In the genomic region with DNA sequence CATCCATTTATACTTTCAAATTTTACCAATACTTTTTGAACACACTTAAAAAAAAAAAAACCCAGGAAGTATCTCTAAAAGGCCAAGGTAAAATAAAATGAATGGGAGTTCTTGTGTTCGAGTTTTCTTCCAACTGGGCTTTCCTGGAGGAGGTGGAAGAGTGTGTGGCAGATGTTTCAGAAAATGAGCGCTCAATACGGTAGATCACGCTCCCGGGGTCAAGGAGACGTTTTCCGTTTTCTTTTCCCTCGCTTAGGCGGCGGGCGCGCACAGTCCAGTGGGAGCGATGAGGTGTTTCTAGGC, we compare ENCODE assay signal across 9 cellular contexts. TPM values are rescaled to one million over a fixed set of nuclear protein-coding genes. Genes with fewer than 3 reads are reported as not detected.
A peak's percentile ranks its signal among the peaks of the same experiment; 100 is the strongest.
DNase-seq lines count a peak whose midpoint lies in the region; ATAC-seq, FAIRE-seq and TF ChIP-seq lines count a peak whose summit lies in the region.
"Had no signal": no experiment of that assay in that cellular context is flagged by ENCODE, and none has a peak within 500 bp of the region (broad histone marks: within the 10 kb centered on the region; RNA-seq: fewer than 3 reads in every experiment).

No MANE protein-coding gene starts in this region.

- peak overlapping the region; percentile 62 for H3K9ac ChIP-seq in GM12878 (ENCODE audit: control insufficient read depth, insufficient read depth, low read length)

- no peaks in the 10 kb centered on the region for H3K9me3 ChIP-seq in heart left ventricle
- H3K9me3 ChIP-seq in GM12878 (replicated peaks; ENCODE audit: control insufficient read depth, insufficient read depth, low read length): no peaks in the 10 kb centered on the region
- H3K9me3 ChIP-seq in mesodermal cell (ENCODE audit: control insufficient read depth, low read length): no peaks in the 10 kb centered on the region
- no peaks in the 10 kb centered on the region for H3K9me3 ChIP-seq in upper lobe of right lung
- H3K9me3 ChIP-seq: adrenal gland had no signal

- H3K27me3 ChIP-seq in heart left ventricle (no peaks in the 10 kb centered on the region), GM12878 (replicated peaks in 1 of 2; ENCODE audit: control insufficient read depth in 2 of 2, insufficient read depth in 2 of 2, low read length in 1 of 2) (no peaks in the 10 kb centered on the region), upper lobe of right lung (no peaks in the 10 kb centered on the region)
- H3K27me3 ChIP-seq: adrenal gland had no signal

- no peaks in the 10 kb centered on the region for H4K20me1 ChIP-seq in GM12878 (ENCODE audit: control insufficient read depth, insufficient read depth)

- H3K79me2 ChIP-seq in GM12878 (ENCODE audit: control insufficient read depth, insufficient read depth, low read length): peaks cover 28% of the 10 kb centered on the region

- BruUV-seq in GM12878 (replicated peaks; lab: Mats Ljungman, UMichigan): no TSS peak

- WGBS in heart left ventricle, 4 donors: 1 to 4% (median 1%) methylated on average over 13 of the region's 13 CpGs
- 2% methylated on average over 13 of the region's 13 CpGs for WGBS in GM12878 (ENCODE audit: insufficient coverage, insufficient replicate concordance, low lambda C conversion rate, missing lambda C conversion rate)
- 10 to 16% methylated on average over 7 to 13 of the region's 13 CpGs for WGBS in mesodermal cell (ENCODE audit: insufficient coverage in 2 of 2), 2 experiments

- SMC1A ChIA-PET in GM12878 (lab: Charles Lee; ENCODE audit: uncharacterized antibody, unreplicated experiment): no interaction called here

- in situ Hi-C loops in GM12878 (cut with MboI): no loop called here

- TF ChIP-seq EP300 in GM12878 (IDR thresholded peaks at IDR 0.05; ENCODE audit: borderline replicate concordance in 1 of 2, control insufficient read depth in 1 of 2, low read depth in 2 of 2, low read length in 2 of 2): no peak

- no peak for TF ChIP-seq RAD21 in GM12878 (IDR thresholded peaks at IDR 0.05; ENCODE audit: insufficient read depth, low read depth, low read length)

- RAD21 ChIA-PET in GM12878 (lab: Charles Lee; ENCODE audit: unreplicated experiment): no interaction called here

- H3K27ac ChIP-seq in heart left ventricle (peak overlapping the region in 11 of 12 donors; percentile 36 to 99 (median 79)), GM12878 (ENCODE audit: control insufficient read depth, insufficient read depth) (peak overlapping the region; percentile 65), mesodermal cell (ENCODE audit: low read depth, low read length, severe bottlenecking) (peak overlapping the region; percentile 90), upper lobe of right lung (peak overlapping the region; percentile 45)

- no peak for DNase-seq in heart left ventricle
- DNase-seq in left cardiac atrium: no peak
- no peak for DNase-seq in GM12878 (ENCODE audit: low read depth, low spot score)
- no peak for DNase-seq in upper lobe of right lung
- DNase-seq in NCI-H2227 treated with DMSO at 0.1 percent for 48 hours (lab: John Stamatoyannopoulos, UW): no peak
- no peak for DNase-seq in SW 1271 (lab: John Stamatoyannopoulos, UW)

- CTCF ChIA-PET in GM12878 (lab: Yijun Ruan, JAX): no interaction called here

- peak overlapping the region; percentile 100 for H2AFZ ChIP-seq in GM12878 (ENCODE audit: control insufficient read depth, low read depth, low read length)

- POLR2A ChIA-PET in GM12878 (lab: Charles Lee): no interaction called here

- FAIRE-seq in GM12878 (lab: Jason Lieb, UNC): no peak

- H3K4me3 ChIP-seq in heart left ventricle (peak overlapping the region in 11 of 12 donors; percentile 30 to 100 (median 88)), GM12878 (peak overlapping the region; percentile 55; the same call in 1 of the 2 replicates), mesodermal cell (ENCODE audit: extremely low read depth, insufficient read depth, low read length, poor library complexity, severe bottlenecking) (peak overlapping the region; percentile 5), upper lobe of right lung (peak overlapping the region; percentile 99)

- H3K4me1 ChIP-seq in heart left ventricle: peaks cover 0 to 38% (median 19%) of the 10 kb centered on the region in 12 donors
- H3K4me1 ChIP-seq in GM12878 (ENCODE audit: control insufficient read depth, insufficient read depth, low read length): peaks cover 4% of the 10 kb centered on the region; the same call in 1 of the 2 replicates
- peaks cover 10% of the 10 kb centered on the region for H3K4me1 ChIP-seq in mesodermal cell (ENCODE audit: control insufficient read depth, insufficient read depth, low read length, poor library complexity, severe bottlenecking)
- H3K4me1 ChIP-seq in upper lobe of right lung: peaks cover 17% of the 10 kb centered on the region

- intact Hi-C loops in heart left ventricle (cut with DNase I) (loop anchor here in 9 of 10 donors (1.0 to 10.0 kb wide), 12 partner anchors 75 to 157 kb away; a partner anchor contains a TSS), left cardiac atrium (cut with DNase I) (loop anchor here (1.0 to 10.0 kb wide), 2 partner anchors 77 to 82 kb away; no protein-coding TSS in a partner anchor), GM12878 (cut with micrococcal nuclease; ENCODE audit: unreplicated experiment) (loop anchor here (1.0 to 10.0 kb wide), 5 partner anchors 82 to 396 kb away; a partner anchor contains a TSS), upper lobe of right lung (cut with DNase I) (no loop called here)

- peak overlapping the region; percentile 97 for H3K4me2 ChIP-seq in GM12878 (ENCODE audit: control insufficient read depth, insufficient read depth)

- H3K36me3 ChIP-seq in heart left ventricle: peaks cover 0 to 13% (median 10%) of the 10 kb centered on the region in 9 donors
- H3K36me3 ChIP-seq in GM12878 (ENCODE audit: control insufficient read depth in 2 of 2, insufficient read depth in 2 of 2, low read length in 1 of 2): no peaks in the 10 kb centered on the region; a peak in 1 of 4 replicates
- peaks cover 9% of the 10 kb centered on the region for H3K36me3 ChIP-seq in mesodermal cell (ENCODE audit: control insufficient read depth, insufficient read depth, low read length)
- peaks cover 5% of the 10 kb centered on the region for H3K36me3 ChIP-seq in upper lobe of right lung

- ATAC-seq in heart left ventricle: no peak
- no peak for ATAC-seq in left cardiac atrium
- no peak; the same call in 2 of the 3 replicates for ATAC-seq in GM12878
- no peak for ATAC-seq in upper lobe of right lung
- ATAC-seq in HG03571 (IDR thresholded peaks at IDR 0.05; ENCODE audit: unreplicated experiment): no peak

- no peak for TF ChIP-seq POLR2A in heart left ventricle (IDR thresholded peaks at IDR 0.05)
- no peak for TF ChIP-seq POLR2A in GM12878 (IDR thresholded peaks at IDR 0.05; ENCODE audit: low read depth, low read length)

- TF ChIP-seq CTCF in heart left ventricle (IDR thresholded peaks at IDR 0.05) (no peak), GM12878 (IDR thresholded peaks at IDR 0.05 in 2 of 3, conservative IDR thresholded peaks at IDR 0.05 in 1 of 3; ENCODE audit: control insufficient read depth in 2 of 3, extremely low read depth in 1 of 3, insufficient read depth in 1 of 3, low read depth in 3 of 3, low read length in 3 of 3) (no peak), upper lobe of right lung (IDR thresholded peaks at IDR 0.05) (no peak)

TF ChIP-seq in GM12878, 131 proteins besides CTCF, POLR2A, EP300 and RAD21 (continues in another document):
- TF ChIP-seq NFXL1 (IDR thresholded peaks at IDR 0.05; ENCODE audit: borderline replicate concordance): no peak

RNA-seq across cellular contexts. Expression of a gene that starts 0.5 kb away (rescaled TPM):
- 100 to 1,000 TPM in 1 of 9 donors, 10 to 100 TPM in 8; 50.4 to 132 (median 68.2) TPM for total RNA-seq in heart left ventricle
- 10 to 100 TPM; 18.5 to 32.3 TPM for polyA plus RNA-seq in heart left ventricle
- 10 to 100 TPM; 42.9 to 47.8 TPM for total RNA-seq in left cardiac atrium
- 54.2 and 60.2 TPM in 2 replicates for total RNA-seq in GM12878 (2013; cell fraction: nucleolus; rRNA removed)
- 21.3 and 21.7 TPM in 2 replicates for total RNA-seq in GM12878 (2014; rRNA removed)
- total RNA-seq in GM12878 (2014; rRNA removed; fragmentation: Illumina TruSeq; extraction: Trizol): 19.5 and 20.3 TPM in 2 replicates
- 29.7 and 32.6 TPM in 2 replicates for total RNA-seq in GM12878 (2021)
- polyA plus RNA-seq in GM12878 (2011; ENCODE audit: low read depth): 14.1 TPM
- polyA plus RNA-seq in GM12878 (2011; rRNA removed): 10.4 and 12.6 TPM in 2 replicates
- 11.8 and 16.4 TPM in 2 replicates for polyA plus RNA-seq in GM12878 (2011; cell fraction: cytosol; rRNA removed)
- polyA plus RNA-seq in GM12878 (2011; cell fraction: nucleus; rRNA removed): 16.9 and 25.8 TPM in 2 replicates
- polyA plus RNA-seq in GM12878 (2012): 14.9 and 20.7 TPM in 2 replicates
- 22.3 and 29.1 TPM in 2 replicates for polyA plus RNA-seq in GM12878 (2014; fragmentation: Illumina TruSeq; extraction: Trizol)
- polyA plus RNA-seq in GM12878 (2014; fragmentation: Nextera tagmentation; extraction: Ambion mirVana): 1 to 10 TPM; 2.9 to 7.4 TPM
- 19.7 and 20.1 TPM in 2 replicates for polyA plus RNA-seq in GM12878 (2014; rRNA removed)
- 10 to 100 TPM; 22.2 to 23.3 TPM for polyA plus RNA-seq in GM12878 (2016; fragmentation: Nextera tagmentation; extraction: Ambion mirVana)
- polyA minus RNA-seq in GM12878 (2011; rRNA and poly(A)+ RNA removed): 20.3 and 20.9 TPM in 2 replicates
- polyA minus RNA-seq in GM12878 (2011; cell fraction: cytosol; rRNA and poly(A)+ RNA removed): 7.8 and 11.9 TPM in 2 replicates
- polyA minus RNA-seq in GM12878 (2011; cell fraction: nucleus; rRNA and poly(A)+ RNA removed): 10.3 and 15.1 TPM in 2 replicates
- 41.2 TPM for polyA plus RNA-seq in mesodermal cell (2013, experiment 1 of 2)
- 39.5 TPM for polyA plus RNA-seq in mesodermal cell (2013, experiment 2 of 2)
- 36.2 TPM for total RNA-seq in upper lobe of right lung

RNA-seq across cellular contexts. Expression of a gene that starts 35.2 kb away (rescaled TPM):
- total RNA-seq in heart left ventricle (10 to 100 TPM; 21.4 to 83.3 (median 26.2) TPM), left cardiac atrium (10 to 100 TPM; 24.8 to 29.9 TPM), GM12878 (2014; rRNA removed) (not detected in 2 replicates), GM12878 (2014; rRNA removed; fragmentation: Illumina TruSeq; extraction: Trizol) (not detected in 2 replicates), GM12878 (2021) (not detected in 2 replicates), upper lobe of right lung (8.7 TPM)
- polyA plus RNA-seq in heart left ventricle (10 to 100 TPM; 43.8 to 97.5 TPM), GM12878 (2011; rRNA removed) (not detected in 2 replicates), GM12878 (2014; fragmentation: Illumina TruSeq; extraction: Trizol) (not detected in 2 replicates), GM12878 (2014; fragmentation: Nextera tagmentation; extraction: Ambion mirVana) (not detected), GM12878 (2014; rRNA removed) (0.15 TPM in 1 of 2 replicates, not detected in the other), GM12878 (2016; fragmentation: Nextera tagmentation; extraction: Ambion mirVana) (under 1 TPM in 1 of 2 experiments, not detected in 1; 0.20 TPM)
- total RNA-seq in GM12878 (2013; cell fraction: nucleolus; rRNA removed): not detected in 2 replicates
- polyA plus RNA-seq in GM12878 (2011; ENCODE audit: low read depth): not detected
- polyA plus RNA-seq in GM12878 (2011; cell fraction: cytosol; rRNA removed): not detected in 2 replicates
- not detected in 2 replicates for polyA plus RNA-seq in GM12878 (2011; cell fraction: nucleus; rRNA removed)
- not detected in 2 replicates for polyA plus RNA-seq in GM12878 (2012)
- polyA minus RNA-seq in GM12878 (2011; rRNA and poly(A)+ RNA removed): not detected in 2 replicates
- polyA minus RNA-seq in GM12878 (2011; cell fraction: cytosol; rRNA and poly(A)+ RNA removed): not detected in 2 replicates
- polyA minus RNA-seq in GM12878 (2011; cell fraction: nucleus; rRNA and poly(A)+ RNA removed): not detected in 2 replicates
- 0.88 TPM for polyA plus RNA-seq in mesodermal cell (2013, experiment 1 of 2)
- not detected for polyA plus RNA-seq in mesodermal cell (2013, experiment 2 of 2)

Comparison
In these comparisons a context has a peak if more than half of its experiments do, and no peak if none do; other contexts are left out.
1. H3K4me3 ChIP-seq: peak in every context shown above with its lines; median percentile 99 in upper lobe of right lung; 88 in heart left ventricle; 55 in GM12878; 5 in mesodermal cell.